Comparison of ENCODE assay signal across 29 cellular contexts in genomic region chr11:2748814-2749554, GRCh38. TPM values are rescaled to one million over a fixed set of nuclear protein-coding genes. Genes with fewer than 3 reads are reported as not detected.
DNase-seq lines count a peak whose midpoint lies in the region; ATAC-seq and TF ChIP-seq lines count a peak whose summit lies in the region.
"Had no signal": no experiment of that assay in that cellular context is flagged by ENCODE, and none has a peak within 500 bp of the region (broad histone marks: within the 10 kb centered on the region; RNA-seq: fewer than 3 reads in every experiment).

No MANE protein-coding gene starts in this region.

- peaks cover 17% of the 10 kb centered on the region for H3K4me1 ChIP-seq in neural progenitor cell
- H3K4me1 ChIP-seq: colonic mucosa, pancreas had no signal

- no peak overlapping the region for H3K4me3 ChIP-seq in neural progenitor cell
- H3K4me3 ChIP-seq: colonic mucosa, pancreas, tibial nerve had no signal

- H3K27me3 ChIP-seq in neural progenitor cell: peaks cover 25% of the 10 kb centered on the region
- H3K27me3 ChIP-seq: colonic mucosa, pancreas, tibial nerve had no signal

- H3K79me2 ChIP-seq in neural progenitor cell (ENCODE audit: low read depth): no peaks in the 10 kb centered on the region

- no peaks in the 10 kb centered on the region for H3K36me3 Mint-ChIP-seq in activated naive CD4-positive, alpha-beta T cell treated with anti-CD3 and anti-CD28 coated beads, Interleukin-2, amount 10 ng/mL, durations not matched to agents 7 days and 5 days
- no peaks in the 10 kb centered on the region for H3K36me3 Mint-ChIP-seq in neural progenitor cell
- H3K36me3 Mint-ChIP-seq in T-helper 2 cell treated with Interferon-gamma antibody and Interleukin-4, amounts not matched to agents 5 μg/mL and 100 μg/mL, for 36 hours (ENCODE audit: low read depth): no peaks in the 10 kb centered on the region
- H3K36me3 Mint-ChIP-seq: natural killer cell had no signal

- no peaks in the 10 kb centered on the region for H3K27me3 Mint-ChIP-seq in activated naive CD4-positive, alpha-beta T cell treated with anti-CD3 and anti-CD28 coated beads, Interleukin-2, amount 10 ng/mL, durations not matched to agents 7 days and 5 days
- H3K27me3 Mint-ChIP-seq in neural progenitor cell (ENCODE audit: insufficient read depth, low read depth): peaks cover 19% of the 10 kb centered on the region
- no peaks in the 10 kb centered on the region for H3K27me3 Mint-ChIP-seq in stimulated activated naive CD8-positive, alpha-beta T cell treated with anti-CD3 and anti-CD28 coated beads, Interleukin-15, amount 100 ng/mL, for 72 hours
- H3K27me3 Mint-ChIP-seq in T-helper 2 cell treated with Interferon-gamma antibody and Interleukin-4, amounts not matched to agents 5 μg/mL and 100 μg/mL, for 36 hours (ENCODE audit: low read depth): no peaks in the 10 kb centered on the region
- H3K27me3 Mint-ChIP-seq: activated naive CD8-positive, alpha-beta T cell; activated T-helper 17 cell treated with anti-CD3 and anti-CD28 coated beads, Interleukin-2, amount 50 U/mL, for 72 hours; CD4-positive, CD25-positive, alpha-beta regulatory T cell had no signal

- H2AFZ ChIP-seq in neural progenitor cell (replicated peaks): no peak overlapping the region

- no peaks in the 10 kb centered on the region for H4K20me1 ChIP-seq in neural progenitor cell (ENCODE audit: low read depth)

- H3K36me3 ChIP-seq in neural progenitor cell: no peaks in the 10 kb centered on the region
- H3K36me3 ChIP-seq: colonic mucosa, pancreas, tibial nerve had no signal

- CTCF ChIA-PET in activated naive CD4-positive, alpha-beta T cell treated with anti-CD3 and anti-CD28 coated beads, Interleukin-2, amount 10 ng/mL, durations not matched to agents 7 days and 5 days (lab: Charles Lee): no interaction called here

- H3K9me3 Mint-ChIP-seq in activated naive CD4-positive, alpha-beta T cell treated with anti-CD3 and anti-CD28 coated beads, Interleukin-2, amount 10 ng/mL, durations not matched to agents 7 days and 5 days: no peaks in the 10 kb centered on the region
- peaks cover 6% of the 10 kb centered on the region for H3K9me3 Mint-ChIP-seq in neural progenitor cell
- peaks cover 0 to 8% of the 10 kb centered on the region in 2 donors for H3K9me3 Mint-ChIP-seq in stimulated activated naive CD8-positive, alpha-beta T cell treated with anti-CD3 and anti-CD28 coated beads, Interleukin-15, amount 100 ng/mL, for 72 hours
- H3K9me3 Mint-ChIP-seq in T-helper 2 cell treated with Interferon-gamma antibody and Interleukin-4, amounts not matched to agents 5 μg/mL and 100 μg/mL, for 36 hours: no peaks in the 10 kb centered on the region
- H3K9me3 Mint-ChIP-seq: activated T-helper 17 cell treated with anti-CD3 and anti-CD28 coated beads, Interleukin-2, amount 50 U/mL, for 72 hours; natural killer cell had no signal

- H3K27ac ChIP-seq in neural progenitor cell: no peak overlapping the region
- H3K27ac ChIP-seq: 22Rv1, colonic mucosa, pancreas, tibial nerve had no signal

- H3K4me2 ChIP-seq in neural progenitor cell: no peak overlapping the region

- in situ Hi-C loops in ACHN (cut with HindIII; ENCODE audit: low pct_ligation_motif_present, low pct_unique_long_range_greater_than_20kb, low sequenced_read_pairs): no loop called here

- H3K9ac ChIP-seq in neural progenitor cell: no peak overlapping the region

- peaks cover 7% of the 10 kb centered on the region for H3F3A ChIP-seq in neural progenitor cell (ENCODE audit: low read depth)

- H3K9me3 ChIP-seq in neural progenitor cell (ENCODE audit: low read depth): no peaks in the 10 kb centered on the region
- H3K9me3 ChIP-seq: colonic mucosa, pancreas, tibial nerve had no signal

- ATAC-seq in stimulated activated naive CD8-positive, alpha-beta T cell treated with anti-CD3 and anti-CD28 coated beads, Interleukin-15, amount 100 ng/mL, for 72 hours: no peak
- ATAC-seq: activated T-helper 17 cell treated with anti-CD3 and anti-CD28 coated beads, Interleukin-2, amount 50 U/mL, for 72 hours; effector memory CD8-positive, alpha-beta T cell; natural killer cell; pancreas had no signal

- H3K27ac Mint-ChIP-seq in activated naive CD4-positive, alpha-beta T cell treated with anti-CD3 and anti-CD28 coated beads, Interleukin-2, amount 10 ng/mL, durations not matched to agents 7 days and 5 days: no peak overlapping the region
- H3K27ac Mint-ChIP-seq in neural progenitor cell: peak overlapping the region; percentile 50
- H3K27ac Mint-ChIP-seq in stimulated activated naive CD8-positive, alpha-beta T cell treated with anti-CD3 and anti-CD28 coated beads, Interleukin-15, amount 100 ng/mL, for 72 hours: peak overlapping the region; percentile 27 to 80
- H3K27ac Mint-ChIP-seq in T-helper 2 cell treated with Interferon-gamma antibody and Interleukin-4, amounts not matched to agents 5 μg/mL and 100 μg/mL, for 36 hours: no peak overlapping the region
- H3K27ac Mint-ChIP-seq: activated naive CD8-positive, alpha-beta T cell; activated T-helper 17 cell treated with anti-CD3 and anti-CD28 coated beads, Interleukin-2, amount 50 U/mL, for 72 hours; effector memory CD8-positive, alpha-beta T cell; natural killer cell had no signal

- TF ChIP-seq CTCF in neural progenitor cell (IDR thresholded peaks at IDR 0.05): no peak

- no peaks in the 10 kb centered on the region for H3K4me1 Mint-ChIP-seq in activated naive CD4-positive, alpha-beta T cell treated with anti-CD3 and anti-CD28 coated beads, Interleukin-2, amount 10 ng/mL, durations not matched to agents 7 days and 5 days
- H3K4me1 Mint-ChIP-seq in neural progenitor cell: peaks cover 27% of the 10 kb centered on the region
- no peaks in the 10 kb centered on the region for H3K4me1 Mint-ChIP-seq in stimulated activated naive CD8-positive, alpha-beta T cell treated with anti-CD3 and anti-CD28 coated beads, Interleukin-15, amount 100 ng/mL, for 72 hours
- peaks cover 2% of the 10 kb centered on the region for H3K4me1 Mint-ChIP-seq in T-helper 2 cell treated with Interferon-gamma antibody and Interleukin-4, amounts not matched to agents 5 μg/mL and 100 μg/mL, for 36 hours (ENCODE audit: low read depth)
- H3K4me1 Mint-ChIP-seq: activated T-helper 17 cell treated with anti-CD3 and anti-CD28 coated beads, Interleukin-2, amount 50 U/mL, for 72 hours; natural killer cell had no signal

- no peak overlapping the region for H3K4me3 Mint-ChIP-seq in activated naive CD4-positive, alpha-beta T cell treated with anti-CD3 and anti-CD28 coated beads, Interleukin-2, amount 10 ng/mL, durations not matched to agents 7 days and 5 days
- no peak overlapping the region for H3K4me3 Mint-ChIP-seq in neural progenitor cell
- no peak overlapping the region for H3K4me3 Mint-ChIP-seq in stimulated activated naive CD8-positive, alpha-beta T cell treated with anti-CD3 and anti-CD28 coated beads, Interleukin-15, amount 100 ng/mL, for 72 hours
- H3K4me3 Mint-ChIP-seq in T-helper 2 cell treated with Interferon-gamma antibody and Interleukin-4, amounts not matched to agents 5 μg/mL and 100 μg/mL, for 36 hours: no peak overlapping the region
- H3K4me3 Mint-ChIP-seq: activated naive CD8-positive, alpha-beta T cell; activated T-helper 17 cell treated with anti-CD3 and anti-CD28 coated beads, Interleukin-2, amount 50 U/mL, for 72 hours; CD4-positive, CD25-positive, alpha-beta regulatory T cell; effector memory CD8-positive, alpha-beta T cell; natural killer cell had no signal

- peak; percentile 6 for DNase-seq in activated naive CD4-positive, alpha-beta T cell treated with anti-CD3 and anti-CD28 coated beads, Interleukin-2, amount 50 U/mL, for 16 hours
- DNase-seq in activated naive CD4-positive, alpha-beta T cell treated with anti-CD3 and anti-CD28 coated beads, Interleukin-2, amount 10 ng/mL, durations not matched to agents 7 days and 5 days: no peak
- peak; percentile 47 for DNase-seq in islet precursor cell
- no peak for DNase-seq in neural progenitor cell (ENCODE audit: low spot score)
- DNase-seq in stimulated activated naive CD8-positive, alpha-beta T cell treated with anti-CD3 and anti-CD28 coated beads, Interleukin-15, amount 100 ng/mL, for 72 hours: no peak
- DNase-seq in ACHN: no peak
- DNase-seq in UCSD-AML1 (lab: John Stamatoyannopoulos, UW; ENCODE audit: unreplicated experiment): no peak
- no peak for DNase-seq in T-helper 2 cell treated with Interferon-gamma antibody and Interleukin-4, amounts not matched to agents 5 μg/mL and 100 μg/mL, for 36 hours (ENCODE audit: low spot score)
- DNase-seq: activated CD4-positive, alpha-beta T cell treated with anti-CD3 and anti-CD28 coated beads for 48 hours; anterior cingulate cortex; Calu3; CD4-positive, CD25-positive, alpha-beta regulatory T cell; colonic mucosa; effector memory CD8-positive, alpha-beta T cell; erythroblast; Kasumi-1; natural killer cell; NCI-H1436 treated with DMSO at 0.1 percent for 48 hours; NCI-H2081 treated with DMSO at 0.1 percent for 48 hours; NCI-H226; NCI-H69; SHP77 treated with DMSO at 0.1 percent for 48 hours; stimulated activated CD4-positive, alpha-beta T cell treated with anti-CD3 and anti-CD28 coated beads, Interleukin-12 subunit alpha, Interleukin-12 subunit beta, amount 100 ng/mL, for 4 hours; stimulated activated CD4-positive, alpha-beta T cell treated with anti-CD3 and anti-CD28 coated beads, Interleukin-4, amount 100 ng/mL, for 1 hour had no signal

RNA-seq across cellular contexts. Expression of gene KCNQ1OT1, which starts 49.2 kb away (rescaled TPM):
- total RNA-seq in neural progenitor cell (ENCODE audit: low replicate concordance): 2.3 TPM in 2 replicates

Comparison
In these comparisons a context has a peak if more than half of its experiments do, and no peak if none do; other contexts are left out.
1. DNase-seq: peak in activated naive CD4-positive, alpha-beta T cell treated with anti-CD3 and anti-CD28 coated beads, Interleukin-2, amount 50 U/mL, for 16 hours (single experiment) and islet precursor cell (single experiment); none in activated naive CD4-positive, alpha-beta T cell treated with anti-CD3 and anti-CD28 coated beads, Interleukin-2, amount 10 ng/mL, durations not matched to agents 7 days and 5 days (single experiment), neural progenitor cell (single experiment), stimulated activated naive CD8-positive, alpha-beta T cell treated with anti-CD3 and anti-CD28 coated beads, Interleukin-15, amount 100 ng/mL, for 72 hours (0 of 2), ACHN (single experiment), UCSD-AML1 (single experiment) and T-helper 2 cell treated with Interferon-gamma antibody and Interleukin-4, amounts not matched to agents 5 μg/mL and 100 μg/mL, for 36 hours (single experiment).
2. H3K27ac Mint-ChIP-seq: peak in neural progenitor cell (single experiment) and stimulated activated naive CD8-positive, alpha-beta T cell treated with anti-CD3 and anti-CD28 coated beads, Interleukin-15, amount 100 ng/mL, for 72 hours (2 of 2); none in activated naive CD4-positive, alpha-beta T cell treated with anti-CD3 and anti-CD28 coated beads, Interleukin-2, amount 10 ng/mL, durations not matched to agents 7 days and 5 days (single experiment) and T-helper 2 cell treated with Interferon-gamma antibody and Interleukin-4, amounts not matched to agents 5 μg/mL and 100 μg/mL, for 36 hours (single experiment).